1 cellular context compared by ENCODE assay signal in genomic region chr9:92892317-92892716, GRCh38. TPM values are rescaled to one million over a fixed set of nuclear protein-coding genes. Genes with fewer than 3 reads are reported as not detected.
"Had no signal": no experiment of that assay in that cellular context is flagged by ENCODE, and none has a peak within 500 bp of the region (broad histone marks: within the 10 kb centered on the region; RNA-seq: fewer than 3 reads in every experiment).

No MANE protein-coding gene starts in this region.

RNA-seq across cellular contexts. Expression of gene FGD3, which starts 55.0 kb away (rescaled TPM):
- total RNA-seq: osteoblast had no signal
